23 cellular contexts compared by ENCODE assay signal in genomic region chr2:132607407-132607806, GRCh38.
"Had no signal": no experiment of that assay in that cellular context is flagged by ENCODE, and none has a peak within 500 bp of the region (broad histone marks: within the 10 kb centered on the region; RNA-seq: fewer than 3 reads in every experiment).

No MANE protein-coding gene starts in this region.

- H3K9me3 ChIP-seq: esophagus squamous epithelium, mucosa of descending colon, prostate gland, right atrium auricular region, sigmoid colon, testis, tibial artery had no signal

- H3K27ac Mint-ChIP-seq: memory B cell; mesothelial cell of epicardium; naive B cell; natural killer cell treated with Interleukin-12 subunit alpha and Interleukin-12 subunit beta and Interleukin-15 and Interleukin-18, amount 100 ng/mL, for 72 hours; neural progenitor cell; stimulated activated memory B cell treated with anti-CD40 and anti-IgM and Interleukin-4, amounts not matched to agents 10 μg/mL and 1 μg/mL and 100 μg/mL, for 72 hours; type B pancreatic cell had no signal

- H3K36me3 Mint-ChIP-seq: memory B cell; mesothelial cell of epicardium; naive B cell; natural killer cell treated with Interleukin-12 subunit alpha and Interleukin-12 subunit beta and Interleukin-15 and Interleukin-18, amount 100 ng/mL, for 72 hours; neural progenitor cell; stimulated activated memory B cell treated with anti-CD40 and anti-IgM and Interleukin-4, amounts not matched to agents 10 μg/mL and 1 μg/mL and 100 μg/mL, for 72 hours; type B pancreatic cell had no signal

- H3K4me1 Mint-ChIP-seq: memory B cell; naive B cell; stimulated activated memory B cell treated with anti-CD40 and anti-IgM and Interleukin-4, amounts not matched to agents 10 μg/mL and 1 μg/mL and 100 μg/mL, for 72 hours had no signal

- H3K4me2 ChIP-seq: neural progenitor cell had no signal

- H3K4me3 ChIP-seq: coronary artery, esophagus squamous epithelium, lung, mucosa of descending colon, neural progenitor cell, prostate gland, right atrium auricular region, sigmoid colon, testis, tibial artery had no signal

- H3K4me3 Mint-ChIP-seq: memory B cell; mesothelial cell of epicardium; naive B cell; natural killer cell treated with Interleukin-12 subunit alpha and Interleukin-12 subunit beta and Interleukin-15 and Interleukin-18, amount 100 ng/mL, for 72 hours; neural progenitor cell; stimulated activated memory B cell treated with anti-CD40 and anti-IgM and Interleukin-4, amounts not matched to agents 10 μg/mL and 1 μg/mL and 100 μg/mL, for 72 hours; type B pancreatic cell had no signal

- H3K27me3 Mint-ChIP-seq: natural killer cell treated with Interleukin-12 subunit alpha and Interleukin-12 subunit beta and Interleukin-15 and Interleukin-18, amount 100 ng/mL, for 72 hours; stimulated activated memory B cell treated with anti-CD40 and anti-IgM and Interleukin-4, amounts not matched to agents 10 μg/mL and 1 μg/mL and 100 μg/mL, for 72 hours; type B pancreatic cell had no signal

- H3K4me1 ChIP-seq: esophagus squamous epithelium, neural progenitor cell, prostate gland, right atrium auricular region, sigmoid colon, testis, tibial artery had no signal

- DNase-seq: dermis blood vessel endothelial cell; effector memory CD4-positive, alpha-beta T cell; erythroblast; esophagus squamous epithelium; head of caudate nucleus; mucosa of descending colon; naive B cell; sigmoid colon; stimulated activated CD4-positive, alpha-beta T cell treated with anti-CD3 and anti-CD28 coated beads, Interleukin-4, amount 100 ng/mL, for 4 hours; stimulated activated naive CD8-positive, alpha-beta T cell treated with anti-CD3 and anti-CD28 coated beads, Interleukin-15, Interleukin-2, amounts not matched to agents 100 U/mL and 50 U/mL, for 24 hours; substantia nigra; testis; tibial artery had no signal

- H3K9ac ChIP-seq: neural progenitor cell had no signal

- H3K36me3 ChIP-seq: esophagus squamous epithelium, neural progenitor cell, prostate gland, right atrium auricular region, sigmoid colon, tibial artery had no signal

- H3K9me3 Mint-ChIP-seq: memory B cell; mesothelial cell of epicardium; neural progenitor cell; stimulated activated memory B cell treated with anti-CD40 and anti-IgM and Interleukin-4, amounts not matched to agents 10 μg/mL and 1 μg/mL and 100 μg/mL, for 72 hours had no signal

- H3K27ac ChIP-seq: coronary artery, esophagus squamous epithelium, neural progenitor cell, prostate gland, right atrium auricular region, sigmoid colon, testis, tibial artery had no signal

- H3K27me3 ChIP-seq: esophagus squamous epithelium, neural progenitor cell, right atrium auricular region, sigmoid colon, testis had no signal
